ENCODE assay signal across 18 cellular contexts in the genomic region with DNA sequence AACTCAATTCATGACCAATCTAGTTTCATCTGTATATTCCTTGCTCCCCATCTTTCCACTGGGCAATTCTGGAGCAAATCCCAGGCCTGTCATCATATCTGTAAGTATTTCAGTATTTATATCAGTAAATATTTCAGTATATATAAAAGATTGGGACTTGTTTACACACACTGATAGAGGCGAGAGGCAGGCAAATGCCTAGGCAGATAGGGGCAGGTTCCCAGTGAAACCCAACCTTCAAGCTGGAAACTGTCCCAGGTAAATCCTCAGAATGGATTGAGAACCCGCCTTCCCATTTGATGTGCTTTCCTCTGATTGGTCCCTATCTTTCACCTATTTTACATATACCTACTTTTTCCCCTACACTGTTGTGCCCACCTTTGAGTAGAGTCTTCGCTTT. TPM values are rescaled to one million over a fixed set of nuclear protein-coding genes. Genes with fewer than 3 reads are reported as not detected.
DNase-seq lines count a peak whose midpoint lies in the region; TF ChIP-seq lines count a peak whose summit lies in the region.
"Had no signal": no experiment of that assay in that cellular context is flagged by ENCODE, and none has a peak within 500 bp of the region (broad histone marks: within the 10 kb centered on the region; RNA-seq: fewer than 3 reads in every experiment).

No MANE protein-coding gene starts in this region.

- H3K9me2 ChIP-seq in MM.1S (replicated peaks; ENCODE audit: insufficient read depth, low read length) (no peaks in the 10 kb centered on the region), GM23248 (ENCODE audit: insufficient read depth) (no peaks in the 10 kb centered on the region; the same call in 1 of the 2 replicates)

- H3K4me1 ChIP-seq in stomach (peaks cover 0 to 22% (median 4%) of the 10 kb centered on the region in 4 donors), MM.1S (ENCODE audit: low read length) (peaks cover 3% of the 10 kb centered on the region), GM23248 (ENCODE audit: insufficient read depth) (no peaks in the 10 kb centered on the region)
- H3K4me1 ChIP-seq: BE2C had no signal

- no peak overlapping the region for H2AFZ ChIP-seq in MM.1S (ENCODE audit: low read length)
- no peak overlapping the region for H2AFZ ChIP-seq in GM23248

- intact Hi-C loops in CD14-positive monocyte (cut with micrococcal nuclease) = no loop called here
- intact Hi-C loops in dendritic cell treated with granulocyte-macrophage colony-stimulating factor and Interleukin-4, amounts not matched to agents 40 ng/mL and 50 ng/mL, for 4 days (cut with micrococcal nuclease) = no loop called here
- intact Hi-C loops in stomach (cut with DNase I; ENCODE audit: low total_unique reads) = no loop called here

- TF ChIP-seq CTCF in CD14-positive monocyte (IDR thresholded peaks at IDR 0.05) (no peak), stomach (IDR thresholded peaks at IDR 0.05) (no peak), MM.1S (IDR thresholded peaks at IDR 0.05; ENCODE audit: low read length) (no peak)

- peaks cover 38 to 55% of the 10 kb centered on the region in 2 donors for H3K36me3 Mint-ChIP-seq in CD14-positive monocyte
- H3K36me3 Mint-ChIP-seq in dendritic cell treated with granulocyte-macrophage colony-stimulating factor and Interleukin-4, amounts not matched to agents 40 ng/mL and 50 ng/mL, for 4 days (ENCODE audit: low read depth) = peaks cover 60% of the 10 kb centered on the region

- H3K4me3 ChIP-seq in stomach = no peak overlapping the region
- H3K4me3 ChIP-seq in MM.1S (ENCODE audit: low read length) = no peak overlapping the region
- H3K4me3 ChIP-seq in GM23248 = no peak overlapping the region

- 46 to 80% (median 57%) methylated on average over 3 of the region's 3 CpGs for WGBS in stomach, 5 donors
- WGBS in GM23248 (ENCODE audit: low coverage in 1 of 2, low lambda C conversion rate in 2 of 2, missing lambda C conversion rate in 2 of 2), 2 experiments = 95 to 100% methylated on average over 3 of the region's 3 CpGs

- H4K20me1 ChIP-seq in MM.1S (ENCODE audit: insufficient read depth, low read length) (no peaks in the 10 kb centered on the region), GM23248 (ENCODE audit: insufficient read depth) (no peaks in the 10 kb centered on the region)

- peak overlapping the region in 6 of 7 donors; percentile 88 to 95 (median 93) for H3K27ac Mint-ChIP-seq in CD14-positive monocyte
- peak overlapping the region; percentile 46 for H3K27ac Mint-ChIP-seq in dendritic cell treated with granulocyte-macrophage colony-stimulating factor and Interleukin-4, amounts not matched to agents 40 ng/mL and 50 ng/mL, for 4 days

- H3K36me3 ChIP-seq in stomach (peaks cover 0 to 13% (median 7%) of the 10 kb centered on the region in 4 donors), MM.1S (replicated peaks; ENCODE audit: insufficient read depth, low read length) (no peaks in the 10 kb centered on the region), GM23248 (ENCODE audit: low read depth) (no peaks in the 10 kb centered on the region)
- H3K36me3 ChIP-seq: BE2C had no signal

- no peak for TF ChIP-seq EP300 in stomach (IDR thresholded peaks at IDR 0.05)

- no peak overlapping the region for H3K4me2 ChIP-seq in MM.1S (ENCODE audit: low read depth, low read length)
- H3K4me2 ChIP-seq in GM23248 (ENCODE audit: unreplicated experiment) = no peak overlapping the region

- DNase-seq in CD14-positive monocyte (ENCODE audit: low spot score) = no peak
- peak; percentile 45 for DNase-seq in stomach
- no peak for DNase-seq in MM.1S
- no peak for DNase-seq in NCI-H446 (lab: John Stamatoyannopoulos, UW)
- DNase-seq in GM23248 = no peak
- DNase-seq: AML-193; BE2C; Calu3; CD4-positive, alpha-beta memory T cell; COR-L47; DMS53; DMS79 treated with DMSO at 0.1 percent for 48 hours; GF-D8; H7; HCEC 1CT had no signal

- H3K79me2 ChIP-seq in MM.1S (ENCODE audit: low read length) (no peaks in the 10 kb centered on the region), GM23248 (ENCODE audit: insufficient read depth) (no peaks in the 10 kb centered on the region)

- H3K4me1 Mint-ChIP-seq in CD14-positive monocyte = peaks cover 67% of the 10 kb centered on the region
- peaks cover 54% of the 10 kb centered on the region for H3K4me1 Mint-ChIP-seq in dendritic cell treated with granulocyte-macrophage colony-stimulating factor and Interleukin-4, amounts not matched to agents 40 ng/mL and 50 ng/mL, for 4 days (ENCODE audit: low read depth)

- TF ChIP-seq POLR2A in stomach (IDR thresholded peaks at IDR 0.05) = no peak

- H3F3A ChIP-seq in MM.1S (ENCODE audit: insufficient read depth, low read length) = no peaks in the 10 kb centered on the region
- no peaks in the 10 kb centered on the region for H3F3A ChIP-seq in GM23248 (ENCODE audit: insufficient read depth)

- H3K27me3 ChIP-seq in stomach (no peaks in the 10 kb centered on the region), MM.1S (replicated peaks; ENCODE audit: insufficient read depth, low read length) (no peaks in the 10 kb centered on the region), GM23248 (replicated peaks; ENCODE audit: insufficient read depth) (no peaks in the 10 kb centered on the region)
- H3K27me3 ChIP-seq: BE2C; BLaER1 treated with 17β-estradiol and CSF1 and Interleukin-3, amounts not matched to agents 10 nM and 100 nM had no signal

- peaks cover 0 to 7% (median 3%) of the 10 kb centered on the region in 3 donors for H3K27me3 Mint-ChIP-seq in CD14-positive monocyte (ENCODE audit: low read depth in 3 of 3)
- H3K27me3 Mint-ChIP-seq in dendritic cell treated with granulocyte-macrophage colony-stimulating factor and Interleukin-4, amounts not matched to agents 40 ng/mL and 50 ng/mL, for 4 days = peaks cover 8% of the 10 kb centered on the region
- H3K27me3 Mint-ChIP-seq: CD4-positive, alpha-beta memory T cell had no signal

- H3K27ac ChIP-seq in stomach (no peak overlapping the region), MM.1S (ENCODE audit: low read length) (no peak overlapping the region), GM23248 (no peak overlapping the region)
- H3K27ac ChIP-seq: 22Rv1 had no signal

- H3K9ac ChIP-seq in MM.1S (ENCODE audit: low read length) (no peak overlapping the region), GM23248 (no peak overlapping the region)
- H3K9ac ChIP-seq: BLaER1 treated with 17β-estradiol and CSF1 and Interleukin-3, amounts not matched to agents 10 nM and 100 nM had no signal

- in situ Hi-C loops in GM23248 (cut with MboI) = no loop called here

- peak overlapping the region in 1 of 2 donors; percentile 68 for H3K4me3 Mint-ChIP-seq in CD14-positive monocyte
- no peak overlapping the region for H3K4me3 Mint-ChIP-seq in dendritic cell treated with granulocyte-macrophage colony-stimulating factor and Interleukin-4, amounts not matched to agents 40 ng/mL and 50 ng/mL, for 4 days

- H3K9me3 Mint-ChIP-seq in CD14-positive monocyte = no peaks in the 10 kb centered on the region
- peaks cover 9% of the 10 kb centered on the region for H3K9me3 Mint-ChIP-seq in dendritic cell treated with granulocyte-macrophage colony-stimulating factor and Interleukin-4, amounts not matched to agents 40 ng/mL and 50 ng/mL, for 4 days
- H3K9me3 Mint-ChIP-seq: CD4-positive, alpha-beta memory T cell had no signal

- H3K9me3 ChIP-seq in stomach = no peaks in the 10 kb centered on the region
- H3K9me3 ChIP-seq in MM.1S (replicated peaks; ENCODE audit: insufficient read depth, low read length) = no peaks in the 10 kb centered on the region
- H3K9me3 ChIP-seq in GM23248 (ENCODE audit: low read depth) = no peaks in the 10 kb centered on the region
- H3K9me3 ChIP-seq: BE2C had no signal

RNA-seq across cellular contexts. Expression of a gene that starts 23.8 kb away (rescaled TPM):
- polyA plus RNA-seq in CD14-positive monocyte (10 to 100 TPM; 23.3 to 31.5 TPM), stomach (10 to 100 TPM; 18.8 to 32.7 (median 32.1) TPM), GM23248 (2016; fragmentation: Nextera tagmentation; extraction: Ambion mirVana) (12.4 and 13.6 TPM in 2 replicates)
- total RNA-seq in stomach = 100 to 1,000 TPM in 3 of 5 donors, 10 to 100 TPM in 2; 42.6 to 165 (median 108) TPM
- total RNA-seq in GM23248 (2014; rRNA removed; shearing (Covaris generic)) = 34.6 and 41.1 TPM in 2 replicates

RNA-seq across cellular contexts. Expression of a gene that starts 40.6 kb away (rescaled TPM):
- polyA plus RNA-seq in CD14-positive monocyte = 10 to 100 TPM; 46.2 to 48.6 TPM
- 10 to 100 TPM in 4 of 5 donors, 1 to 10 TPM in 1; 8.7 to 53.1 (median 14.0) TPM for total RNA-seq in stomach
- polyA plus RNA-seq in stomach = 10 to 100 TPM in 1 of 3 donors, 1 to 10 TPM in 2; 7.4 to 16.8 (median 8.7) TPM
- 17.9 and 20.9 TPM in 2 replicates for total RNA-seq in GM23248 (2014; rRNA removed; shearing (Covaris generic))
- polyA plus RNA-seq in GM23248 (2016; fragmentation: Nextera tagmentation; extraction: Ambion mirVana) = 11.2 and 12.5 TPM in 2 replicates
